Comparison of ENCODE assay signal across 1 cellular context in genomic region chr1:156583821-156584622, GRCh38.
A peak's percentile ranks its signal among the peaks of the same experiment; 100 is the strongest.
TF ChIP-seq lines count a peak whose summit lies in the region.

No MANE protein-coding gene starts in this region.

TF ChIP-seq in HepG2, 621 proteins besides CTCF, POLR2A, EP300 and RAD21:
- TF ChIP-seq PHF20 (CRISPR knock-in tag; IDR thresholded peaks at IDR 0.05) = 0 out of 2 replicates have a peak, but pooled peaks have one; percentile 19
- TF ChIP-seq ZNF143 (CRISPR knock-in tag; IDR thresholded peaks at IDR 0.05) = no peak
- TF ChIP-seq SMC3 (IDR thresholded peaks at IDR 0.05; ENCODE audit: low read length) = peak; percentile 47; the same call in 1 of the 2 replicates
- no peak for TF ChIP-seq HNRNPUL1 (IDR thresholded peaks at IDR 0.05; ENCODE audit: low read depth, low read length)
- TF ChIP-seq STAG1 (CRISPR knock-in tag; IDR thresholded peaks at IDR 0.05) = peak; percentile 72
